Comparison of ENCODE assay signal across 8 cellular contexts in genomic region chr1:227542153-227543120, GRCh38. TPM values are rescaled to one million over a fixed set of nuclear protein-coding genes. Genes with fewer than 3 reads are reported as not detected.
A peak's percentile ranks its signal among the peaks of the same experiment; 100 is the strongest.
DNase-seq lines count a peak whose midpoint lies in the region; ATAC-seq lines count a peak whose summit lies in the region.

No MANE protein-coding gene starts in this region.

- H3K36me3 Mint-ChIP-seq in activated CD8-positive, alpha-beta T cell treated with anti-CD3 and anti-CD28 coated beads, Interleukin-2, amount 10 ng/mL, durations not matched to agents 7 days and 5 days (ENCODE audit: low read depth): no peaks in the 10 kb centered on the region
- no peaks in the 10 kb centered on the region for H3K36me3 Mint-ChIP-seq in memory B cell

- DNase-seq in ACHN (peak; percentile 86), NCI-H510A (lab: John Stamatoyannopoulos, UW) (peak; percentile 71), memory B cell (ENCODE audit: low spot score in 2 of 2) (peak; percentile 89 to 90)
- DNase-seq in activated CD8-positive, alpha-beta T cell treated with anti-CD3 and anti-CD28 coated beads, Interleukin-2, amount 10 ng/mL, durations not matched to agents 7 days and 5 days: peak; percentile 91
- DNase-seq in effector memory CD4-positive, alpha-beta T cell: peak; percentile 69 to 76 (median 73)
- DNase-seq in stimulated activated CD4-positive, alpha-beta T cell treated with anti-CD3 and anti-CD28 coated beads, TNF-alpha, amount 100 ng/mL, for 4 hours (ENCODE audit: low read depth in 3 of 3): peak; percentile 79 to 84 (median 83)

- H3K27me3 ChIP-seq in effector memory CD4-positive, alpha-beta T cell (replicated peaks; ENCODE audit: control insufficient read depth, insufficient read depth, low read length, poor library complexity, severe bottlenecking): no peaks in the 10 kb centered on the region

- CTCF ChIA-PET in activated CD8-positive, alpha-beta T cell treated with anti-CD3 and anti-CD28 coated beads, Interleukin-2, amount 10 ng/mL, durations not matched to agents 7 days and 5 days (lab: Charles Lee): interaction anchor here (0.6 to 1.4 kb wide), 21 partner anchors 9 to 1520 kb away, joined by 3 to 20 read pairs (median 3); partner anchors contain the start of gene ZNF678

- no peaks in the 10 kb centered on the region for H3K27me3 Mint-ChIP-seq in activated CD8-positive, alpha-beta T cell treated with anti-CD3 and anti-CD28 coated beads, Interleukin-2, amount 10 ng/mL, durations not matched to agents 7 days and 5 days (ENCODE audit: low read depth)
- peaks cover 3% of the 10 kb centered on the region for H3K27me3 Mint-ChIP-seq in memory B cell

- peak overlapping the region; percentile 63 for H3K27ac Mint-ChIP-seq in activated CD8-positive, alpha-beta T cell treated with anti-CD3 and anti-CD28 coated beads, Interleukin-2, amount 10 ng/mL, durations not matched to agents 7 days and 5 days
- no peak overlapping the region for H3K27ac Mint-ChIP-seq in memory B cell

- POLR2A ChIA-PET in activated CD8-positive, alpha-beta T cell treated with anti-CD3 and anti-CD28 coated beads, Interleukin-2, amount 10 ng/mL, durations not matched to agents 7 days and 5 days (lab: Charles Lee): interaction anchor here (1.1 kb wide), 1 partner anchor 22 kb away, joined by 3 read pairs; no protein-coding TSS in a partner anchor

- in situ Hi-C loops in ACHN (cut with HindIII; ENCODE audit: low pct_ligation_motif_present, low pct_unique_long_range_greater_than_20kb, low sequenced_read_pairs): no loop called here

- H3K4me3 Mint-ChIP-seq in activated CD8-positive, alpha-beta T cell treated with anti-CD3 and anti-CD28 coated beads, Interleukin-2, amount 10 ng/mL, durations not matched to agents 7 days and 5 days: peak overlapping the region; percentile 36
- H3K4me3 Mint-ChIP-seq in memory B cell: peak overlapping the region; percentile 71

- H3K4me1 Mint-ChIP-seq in activated CD8-positive, alpha-beta T cell treated with anti-CD3 and anti-CD28 coated beads, Interleukin-2, amount 10 ng/mL, durations not matched to agents 7 days and 5 days (ENCODE audit: low read depth): peaks cover 4% of the 10 kb centered on the region
- H3K4me1 Mint-ChIP-seq in memory B cell: peaks cover 7% of the 10 kb centered on the region

- no peak overlapping the region for H3K27ac ChIP-seq in effector memory CD4-positive, alpha-beta T cell (ENCODE audit: insufficient read depth, low read length, poor library complexity, severe bottlenecking)

- H3K4me1 ChIP-seq in effector memory CD4-positive, alpha-beta T cell (ENCODE audit: control insufficient read depth, insufficient read depth, low read length, poor library complexity, severe bottlenecking): peaks cover 9% of the 10 kb centered on the region

- no peaks in the 10 kb centered on the region for H3K36me3 ChIP-seq in effector memory CD4-positive, alpha-beta T cell (ENCODE audit: control insufficient read depth, insufficient read depth, low read length)

- ATAC-seq in GM18868 (IDR thresholded peaks at IDR 0.05; ENCODE audit: unreplicated experiment) (peak; percentile 97), HG03103 (IDR thresholded peaks at IDR 0.05; ENCODE audit: low read depth, unreplicated experiment) (peak; percentile 90), memory B cell (ENCODE audit: low read depth) (peak; percentile 94)
- ATAC-seq in activated CD8-positive, alpha-beta T cell treated with anti-CD3 and anti-CD28 coated beads, Interleukin-2, amount 10 ng/mL, durations not matched to agents 7 days and 5 days: peak; percentile 99

- peak overlapping the region; percentile 82 for H3K4me3 ChIP-seq in effector memory CD4-positive, alpha-beta T cell (ENCODE audit: insufficient read depth, low read depth, low read length, poor library complexity, severe bottlenecking)

- H3K9me3 Mint-ChIP-seq in activated CD8-positive, alpha-beta T cell treated with anti-CD3 and anti-CD28 coated beads, Interleukin-2, amount 10 ng/mL, durations not matched to agents 7 days and 5 days (ENCODE audit: insufficient read depth): no peaks in the 10 kb centered on the region
- no peaks in the 10 kb centered on the region for H3K9me3 Mint-ChIP-seq in memory B cell

- H3K9me3 ChIP-seq in effector memory CD4-positive, alpha-beta T cell (ENCODE audit: control insufficient read depth, low read length): no peaks in the 10 kb centered on the region

RNA-seq across cellular contexts. Expression of gene ZNF678, which starts 20.9 kb away (rescaled TPM):
- 1 to 10 TPM; 4.1 to 5.2 TPM for total RNA-seq in activated CD8-positive, alpha-beta T cell treated with anti-CD3 and anti-CD28 coated beads, Interleukin-2, amount 10 ng/mL, durations not matched to agents 7 days and 5 days
